25 cellular contexts compared by ENCODE assay signal in the genomic region with DNA sequence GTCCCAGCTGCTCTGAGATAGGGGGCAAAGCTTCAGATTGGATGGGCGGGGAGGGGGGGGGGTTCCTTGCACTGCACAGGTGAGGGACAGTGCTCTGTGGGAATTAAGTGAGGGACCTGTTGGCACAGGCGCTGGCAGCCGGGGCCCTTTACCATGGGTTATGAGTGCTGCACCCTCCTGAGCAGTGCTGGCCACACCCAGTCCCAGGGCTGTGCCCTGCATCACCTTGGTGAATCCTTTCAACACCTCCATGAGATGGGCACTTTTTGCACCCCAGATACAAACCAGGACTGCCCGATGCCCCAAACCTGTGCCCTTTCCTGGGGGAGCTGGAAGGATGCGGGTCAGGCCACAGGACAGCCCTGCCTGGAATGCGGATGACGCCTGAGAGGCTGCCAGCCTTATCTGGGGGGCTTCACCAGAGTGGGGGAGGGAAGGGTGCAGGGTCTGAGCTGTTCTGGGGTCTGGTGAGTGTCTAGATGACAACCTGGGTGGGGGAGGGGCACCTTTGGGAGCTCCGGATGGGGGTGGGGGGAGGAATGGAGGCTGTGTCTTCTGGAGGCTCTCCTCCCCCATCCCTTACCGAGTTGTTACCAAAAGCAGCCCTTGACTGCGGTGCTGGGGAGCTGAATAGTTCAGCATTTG. TPM values are rescaled to one million over a fixed set of nuclear protein-coding genes. Genes with fewer than 3 reads are reported as not detected.
DNase-seq lines count a peak whose midpoint lies in the region; ATAC-seq, FAIRE-seq and TF ChIP-seq lines count a peak whose summit lies in the region.
"Had no signal": no experiment of that assay in that cellular context is flagged by ENCODE, and none has a peak within 500 bp of the region (broad histone marks: within the 10 kb centered on the region; RNA-seq: fewer than 3 reads in every experiment).

No MANE protein-coding gene starts in this region.

- H3K4me2 ChIP-seq in Loucy (ENCODE audit: low read depth, low read length, poor library complexity, severe bottlenecking) (peak overlapping the region; percentile 69), H1 (ENCODE audit: insufficient read depth in 1 of 2, low read depth in 2 of 2, low read length in 2 of 2) (peak overlapping the region; percentile 21 to 59; a peak in 1 of 4 replicates)

- peaks cover 93% of the 10 kb centered on the region for H3K4me1 Mint-ChIP-seq in nephron progenitor cell
- peaks cover 18% of the 10 kb centered on the region for H3K4me1 Mint-ChIP-seq in activated CD4-positive, alpha-beta memory T cell treated with anti-CD3 and anti-CD28 coated beads, Interleukin-2, amount 10 ng/mL, durations not matched to agents 7 days and 5 days

- H3K9me3 ChIP-seq in Loucy (ENCODE audit: insufficient read depth, low read depth, low read length) (no peaks in the 10 kb centered on the region), H1 (ENCODE audit: insufficient read depth in 2 of 2, low read depth in 1 of 2, low read length in 1 of 2) (no peaks in the 10 kb centered on the region)
- H3K9me3 ChIP-seq: BLaER1 treated with 17β-estradiol and CSF1 and Interleukin-3, amounts not matched to agents 10 nM and 100 nM; esophagus muscularis mucosa; spleen had no signal

- FAIRE-seq in H1 (lab: Jason Lieb, UNC): no peak
- FAIRE-seq: RCC 7860 had no signal

- no peak overlapping the region for H4K5ac ChIP-seq in H1 (ENCODE audit: insufficient read length, low read depth, low read length)

- no peaks in the 10 kb centered on the region for H4K20me1 ChIP-seq in Loucy (ENCODE audit: insufficient read depth, low read length, poor library complexity, severe bottlenecking)
- peaks cover 0 to 5% of the 10 kb centered on the region in 2 experiments for H4K20me1 ChIP-seq in H1 (replicated peaks in 1 of 2; ENCODE audit: control insufficient read depth in 1 of 2, insufficient read depth in 2 of 2, low read length in 2 of 2)

- H3K9ac ChIP-seq in Loucy (ENCODE audit: low read depth, low read length, poor library complexity, severe bottlenecking) (peak overlapping the region; percentile 70), H1 (replicated peaks in 1 of 4; ENCODE audit: extremely low read depth in 1 of 4, low read depth in 3 of 4, low read length in 3 of 4) (no peak overlapping the region)
- H3K9ac ChIP-seq: BLaER1 treated with 17β-estradiol and CSF1 and Interleukin-3, amounts not matched to agents 10 nM and 100 nM had no signal

- no peaks in the 10 kb centered on the region for H3K9me3 Mint-ChIP-seq in nephron progenitor cell
- no peaks in the 10 kb centered on the region for H3K9me3 Mint-ChIP-seq in activated CD4-positive, alpha-beta memory T cell treated with anti-CD3 and anti-CD28 coated beads, Interleukin-2, amount 10 ng/mL, durations not matched to agents 7 days and 5 days
- H3K9me3 Mint-ChIP-seq: activated naive CD4-positive, alpha-beta T cell treated with anti-CD3 and anti-CD28 coated beads for 36 hours; activated T-cell treated with anti-CD3 and anti-CD28 coated beads, Interleukin-2, amount 50 U/mL, for 4 hours had no signal

- H3K23ac ChIP-seq in H1 (ENCODE audit: insufficient read length): no peak overlapping the region

- TF ChIP-seq RAD21 in H1 (IDR thresholded peaks at IDR 0.05 in 1 of 2, conservative IDR thresholded peaks at IDR 0.05 in 1 of 2; ENCODE audit: low read depth in 2 of 2, low read length in 2 of 2): no peak

- CTCF ChIA-PET in H1 (lab: Charles Lee; ENCODE audit: partially characterized antibody): interaction anchor here (0.6 to 22.0 kb wide), 5 partner anchors 7 to 261 kb away, joined by 3 to 668 read pairs (median 5); partner anchors contain the start of gene CRB2
- CTCF ChIA-PET in activated CD4-positive, alpha-beta memory T cell treated with anti-CD3 and anti-CD28 coated beads, Interleukin-2, amount 10 ng/mL, durations not matched to agents 7 days and 5 days (lab: Charles Lee): interaction anchor here (2.4 kb wide), 1 partner anchor 12 kb away, joined by 13 read pairs; no protein-coding TSS in a partner anchor

- H3K4ac ChIP-seq in H1 (replicated peaks; ENCODE audit: insufficient read length, low read depth, low read length): peak overlapping the region; percentile 65

- peak overlapping the region; percentile 97 for H3K27ac Mint-ChIP-seq in nephron progenitor cell
- no peak overlapping the region for H3K27ac Mint-ChIP-seq in activated CD4-positive, alpha-beta memory T cell treated with anti-CD3 and anti-CD28 coated beads, Interleukin-2, amount 10 ng/mL, durations not matched to agents 7 days and 5 days
- H3K27ac Mint-ChIP-seq: activated naive CD4-positive, alpha-beta T cell treated with anti-CD3 and anti-CD28 coated beads for 36 hours had no signal

- ATAC-seq in GM21576 (IDR thresholded peaks at IDR 0.05; ENCODE audit: unreplicated experiment): no peak
- ATAC-seq: activated T-cell treated with anti-CD3 and anti-CD28 coated beads, Interleukin-2, amount 50 U/mL, for 4 hours had no signal

- H3K27me3 ChIP-seq in Loucy (ENCODE audit: insufficient read depth, low read length, poor library complexity, severe bottlenecking): no peaks in the 10 kb centered on the region
- peaks cover 0 to 3% (median 0%) of the 10 kb centered on the region in 4 experiments; a peak in 1 of 7 replicates for H3K27me3 ChIP-seq in H1 (replicated peaks in 1 of 4; ENCODE audit: control insufficient read depth in 3 of 4, extremely low read depth in 1 of 4, insufficient read depth in 3 of 4, low read length in 3 of 4)
- H3K27me3 ChIP-seq: BLaER1 treated with 17β-estradiol and CSF1 and Interleukin-3, amounts not matched to agents 10 nM and 100 nM had no signal

- peaks cover 5% of the 10 kb centered on the region for H3K36me3 Mint-ChIP-seq in nephron progenitor cell (ENCODE audit: low read depth)
- H3K36me3 Mint-ChIP-seq in activated CD4-positive, alpha-beta memory T cell treated with anti-CD3 and anti-CD28 coated beads, Interleukin-2, amount 10 ng/mL, durations not matched to agents 7 days and 5 days (ENCODE audit: low read depth): no peaks in the 10 kb centered on the region

- H4K91ac ChIP-seq in H1 (replicated peaks; ENCODE audit: insufficient read length, low read length): no peak overlapping the region

- 70% methylated on average over 10 of the region's 10 CpGs; no CpG with 5 or more reads in 1 of the 2 experiments for WGBS in H1 (ENCODE audit: extremely low coverage in 1 of 2, insufficient coverage in 1 of 2, insufficient read length in 1 of 2, insufficient replicate concordance in 2 of 2, low coverage in 1 of 2, low lambda C conversion rate in 2 of 2, missing lambda C conversion rate in 1 of 2), 2 experiments

- no peak overlapping the region for H3K14ac ChIP-seq in H1 (ENCODE audit: insufficient read length)

- no peaks in the 10 kb centered on the region for H3K79me2 ChIP-seq in Loucy (ENCODE audit: insufficient read depth, low read length)
- no peaks in the 10 kb centered on the region for H3K79me2 ChIP-seq in H1 (ENCODE audit: control insufficient read depth in 1 of 2, insufficient read depth in 2 of 2, low read length in 2 of 2)

- H2BK20ac ChIP-seq in H1 (ENCODE audit: low read length): no peak overlapping the region

- no peak overlapping the region for H2BK12ac ChIP-seq in H1 (ENCODE audit: low read depth, low read length)

- POLR2A ChIA-PET in H1 (lab: Charles Lee; ENCODE audit: partially characterized antibody): interaction anchor here (0.5 to 3.1 kb wide), 7 partner anchors 8 to 1105 kb away, joined by 3 to 19 read pairs (median 3); no protein-coding TSS in a partner anchor
- POLR2A ChIA-PET in activated CD4-positive, alpha-beta memory T cell treated with anti-CD3 and anti-CD28 coated beads, Interleukin-2, amount 10 ng/mL, durations not matched to agents 7 days and 5 days (lab: Charles Lee): no interaction called here

- H3K18ac ChIP-seq in H1 (ENCODE audit: extremely low read depth, low read length): 0 out of 2 replicates have a peak overlapping the region, but pooled peaks have one; percentile 24

- peaks cover 48% of the 10 kb centered on the region for H3K4me1 ChIP-seq in Loucy (ENCODE audit: insufficient read depth, low read length, poor library complexity, severe bottlenecking)
- H3K4me1 ChIP-seq in H1 (replicated peaks in 1 of 4; ENCODE audit: control insufficient read depth in 3 of 4, insufficient read depth in 4 of 4, low read length in 3 of 4): peaks cover 17 to 52% (median 42%) of the 10 kb centered on the region in 4 experiments

- H2BK120ac ChIP-seq in H1 (replicated peaks; ENCODE audit: low read depth, low read length): no peak overlapping the region

- H3K23me2 ChIP-seq in H1 (ENCODE audit: low read depth, low read length): peaks cover 8% of the 10 kb centered on the region

- no peaks in the 10 kb centered on the region for H3K9me2 ChIP-seq in Loucy (replicated peaks; ENCODE audit: low read depth, low read length)

- no peak overlapping the region for H2BK15ac ChIP-seq in H1 (ENCODE audit: low read length)

- H3K36me3 ChIP-seq in Loucy (ENCODE audit: insufficient read depth, low read length) (no peaks in the 10 kb centered on the region), H1 (ENCODE audit: control insufficient read depth in 2 of 4, insufficient read depth in 4 of 4, low read length in 3 of 4) (no peaks in the 10 kb centered on the region)
- H3K36me3 ChIP-seq: BLaER1 treated with 17β-estradiol and CSF1 and Interleukin-3, amounts not matched to agents 10 nM and 100 nM; esophagus muscularis mucosa; spleen had no signal

- no peaks in the 10 kb centered on the region for H3F3A ChIP-seq in Loucy (ENCODE audit: low read depth)

- no peaks in the 10 kb centered on the region for H3K27me3 Mint-ChIP-seq in nephron progenitor cell (ENCODE audit: low read depth, poor library complexity)
- H3K27me3 Mint-ChIP-seq in activated CD4-positive, alpha-beta memory T cell treated with anti-CD3 and anti-CD28 coated beads, Interleukin-2, amount 10 ng/mL, durations not matched to agents 7 days and 5 days: peaks cover 4% of the 10 kb centered on the region

- no peak overlapping the region for H3K4me3 ChIP-seq in Loucy (ENCODE audit: low read length, poor library complexity, severe bottlenecking)
- no peak overlapping the region; a peak in 1 of 8 replicates for H3K4me3 ChIP-seq in H1 (ENCODE audit: extremely low read depth in 1 of 4, insufficient read depth in 2 of 4, low read depth in 3 of 4, low read length in 4 of 4)
- H3K4me3 ChIP-seq: BLaER1 treated with 17β-estradiol and CSF1 and Interleukin-3, amounts not matched to agents 10 nM and 100 nM; esophagus muscularis mucosa; spleen had no signal

- H3K79me1 ChIP-seq in H1 (ENCODE audit: low read depth, low read length): no peaks in the 10 kb centered on the region

- no peak for TF ChIP-seq EP300 in H1 (IDR thresholded peaks at IDR 0.05; ENCODE audit: borderline replicate concordance in 1 of 2, low read depth in 2 of 2, low read length in 2 of 2)

- TF ChIP-seq CTCF in Loucy (conservative IDR thresholded peaks at IDR 0.05; ENCODE audit: low read length) (no peak), H1 (IDR thresholded peaks at IDR 0.05; ENCODE audit: control extremely low read depth in 1 of 3, insufficient read depth in 1 of 3, low read depth in 1 of 3, low read length in 3 of 3) (no peak), nephron progenitor cell (IDR thresholded peaks at IDR 0.05) (no peak)

- no peak overlapping the region for H2BK5ac ChIP-seq in H1 (ENCODE audit: low read depth, low read length)

- peak; percentile 39 for DNase-seq in 8988T
- DNase-seq in H1 (ENCODE audit: low read depth in 1 of 2, low spot score in 2 of 2): no peak
- DNase-seq in nephron progenitor cell: no peak
- no peak for DNase-seq in NCI-H146 (lab: John Stamatoyannopoulos, UW)
- no peak for DNase-seq in HPDE6-E6E7 (ENCODE audit: extremely low spot score)
- DNase-seq in activated CD4-positive, alpha-beta memory T cell treated with anti-CD3 and anti-CD28 coated beads, Interleukin-2, amount 10 ng/mL, durations not matched to agents 7 days and 5 days: no peak
- DNase-seq: activated CD4-positive, CD25-positive, alpha-beta regulatory T cell treated with anti-CD3 and anti-CD28 coated beads, Interleukin-2, amount 50 U/mL, for 72 hours; activated CD8-positive, alpha-beta memory T cell treated with anti-CD3 and anti-CD28 coated beads for 24 hours; activated naive CD4-positive, alpha-beta T cell treated with anti-CD3 and anti-CD28 coated beads for 36 hours; activated T-cell treated with anti-CD3 and anti-CD28 coated beads, Interleukin-2, amount 50 U/mL, for 4 hours; aorta; effector memory CD4-positive, alpha-beta T cell; KBM-7; midbrain; MV-4-11; NCI-H2029; NCI-H345; spleen; T1000 had no signal

- H2AK5ac ChIP-seq in H1 (ENCODE audit: low read depth, low read length): no peak overlapping the region

- no peak overlapping the region for H3K56ac ChIP-seq in H1 (replicated peaks; ENCODE audit: insufficient read length, low read depth, low read length)

- H2AFZ ChIP-seq in Loucy (ENCODE audit: low read length): no peak overlapping the region
- no peak overlapping the region for H2AFZ ChIP-seq in H1 (ENCODE audit: low read length)

- H3K4me3 Mint-ChIP-seq in nephron progenitor cell: peak overlapping the region; percentile 75
- H3K4me3 Mint-ChIP-seq in activated CD4-positive, alpha-beta memory T cell treated with anti-CD3 and anti-CD28 coated beads, Interleukin-2, amount 10 ng/mL, durations not matched to agents 7 days and 5 days: no peak overlapping the region
- H3K4me3 Mint-ChIP-seq: activated naive CD4-positive, alpha-beta T cell treated with anti-CD3 and anti-CD28 coated beads for 36 hours; activated T-cell treated with anti-CD3 and anti-CD28 coated beads, Interleukin-2, amount 50 U/mL, for 4 hours had no signal

- no peak overlapping the region for H3K27ac ChIP-seq in H1 (ENCODE audit: low read depth, low read length)
- H3K27ac ChIP-seq: BLaER1 treated with 17β-estradiol and CSF1 and Interleukin-3, amounts not matched to agents 10 nM and 100 nM; esophagus muscularis mucosa; spleen had no signal

- TF ChIP-seq POLR2A in H1 (IDR thresholded peaks at IDR 0.05; ENCODE audit: control extremely low read depth in 1 of 2, low read depth in 2 of 2, low read length in 2 of 2): no peak

- no peak overlapping the region for H4K8ac ChIP-seq in H1 (ENCODE audit: extremely low read depth, insufficient read depth, low read length)

RNA-seq across cellular contexts. Expression of gene CRB2, which starts 5.2 kb away (rescaled TPM):
- 8.4 and 10.3 TPM in 2 replicates for total RNA-seq in H1 (2021; fragmentation: NEBNext Ultra II Directional; extraction: Animal tissue kit (Norgen Biotek cat#: 25700))
- polyA plus RNA-seq in H1 (2011; rRNA removed): 4.0 and 6.9 TPM in 2 replicates
- 4.8 TPM for polyA plus RNA-seq in H1 (2011; cell fraction: cytosol; rRNA removed)
- polyA plus RNA-seq in H1 (2011; cell fraction: nucleus; rRNA removed): 21.4 TPM
- polyA plus RNA-seq in H1 (2012, experiment 1 of 2): 5.1 to 11.2 TPM (median 9.5 TPM) in 4 replicates
- 6.3 TPM for polyA plus RNA-seq in H1 (2012, experiment 2 of 2)
- polyA plus RNA-seq in H1 (2013, experiment 1 of 2): 3.3 TPM
- 3.0 TPM for polyA plus RNA-seq in H1 (2013, experiment 2 of 2)
- polyA minus RNA-seq in H1 (2011; rRNA and poly(A)+ RNA removed): 8.8 and 10.1 TPM in 2 replicates
- polyA minus RNA-seq in H1 (2011; cell fraction: cytosol; rRNA and poly(A)+ RNA removed): 17.2 TPM
- 19.0 TPM for polyA minus RNA-seq in H1 (2011; cell fraction: nucleus; rRNA and poly(A)+ RNA removed)
- total RNA-seq in activated CD4-positive, alpha-beta memory T cell treated with anti-CD3 and anti-CD28 coated beads, Interleukin-2, amount 10 ng/mL, durations not matched to agents 7 days and 5 days: under 1 TPM in 1 of 2 experiments, not detected in 1; 0.03 TPM
- total RNA-seq: activated naive CD4-positive, alpha-beta T cell treated with anti-CD3 and anti-CD28 coated beads for 36 hours; SK-MEL-5 had no signal
